15 cellular contexts compared by ENCODE assay signal in genomic region chr16:5000573-5001001, GRCh38. TPM values are rescaled to one million over a fixed set of nuclear protein-coding genes. Genes with fewer than 3 reads are reported as not detected.
DNase-seq lines count a peak whose midpoint lies in the region; ATAC-seq and TF ChIP-seq lines count a peak whose summit lies in the region.
"Had no signal": no experiment of that assay in that cellular context is flagged by ENCODE, and none has a peak within 500 bp of the region (broad histone marks: within the 10 kb centered on the region; RNA-seq: fewer than 3 reads in every experiment).

No MANE protein-coding gene starts in this region.

- intact Hi-C loops in lower lobe of right lung (cut with DNase I) (no loop called here), spleen (cut with DNase I; ENCODE audit: low total_unique reads) (no loop called here), left ventricle myocardium superior (cut with micrococcal nuclease) (no loop called here), posterior vena cava (cut with DNase I) (no loop called here)

- TF ChIP-seq POLR2A in spleen (IDR thresholded peaks at IDR 0.05) = no peak

- peak overlapping the region; percentile 24 to 72 (median 49); a peak in 15 of 22 replicates for H3K4me2 ChIP-seq in BLaER1 treated with 17β-estradiol and CSF1 and Interleukin-3, amounts not matched to agents 10 nM and 100 nM

- no peak overlapping the region for H3K4me3 Mint-ChIP-seq in chondrocyte (ENCODE audit: unreplicated experiment)
- H3K4me3 Mint-ChIP-seq: CD4-positive, alpha-beta memory T cell had no signal

- WGBS in spleen, 5 donors = 84 to 91% (median 90%) methylated on average over 19 of the region's 19 CpGs

- peaks cover 14 to 22% (median 16%) of the 10 kb centered on the region in 10 experiments; a peak in 17 of 20 replicates for H3K4me1 ChIP-seq in BLaER1 treated with 17β-estradiol and CSF1 and Interleukin-3, amounts not matched to agents 10 nM and 100 nM
- H3K4me1 ChIP-seq in lower lobe of right lung = no peaks in the 10 kb centered on the region
- no peaks in the 10 kb centered on the region for H3K4me1 ChIP-seq in spleen

- no peaks in the 10 kb centered on the region for H3K9me3 ChIP-seq in BLaER1 treated with 17β-estradiol and CSF1 and Interleukin-3, amounts not matched to agents 10 nM and 100 nM (replicated peaks in 1 of 11)
- H3K9me3 ChIP-seq in lower lobe of right lung (no peaks in the 10 kb centered on the region), spleen (no peaks in the 10 kb centered on the region)

- H3K4me1 Mint-ChIP-seq in chondrocyte (ENCODE audit: low read depth) = no peaks in the 10 kb centered on the region
- H3K4me1 Mint-ChIP-seq: CD4-positive, alpha-beta memory T cell had no signal

- peaks cover 20% of the 10 kb centered on the region for H3K27me3 Mint-ChIP-seq in chondrocyte (ENCODE audit: low read depth)

- DNase-seq in chondrocyte (ENCODE audit: low spot score) = peak; percentile 80
- DNase-seq in lower lobe of right lung = peak; percentile 30
- DNase-seq in spleen = peak; percentile 41
- DNase-seq in left ventricle myocardium superior = no peak
- DNase-seq in SIG-M5 (lab: John Stamatoyannopoulos, UW) = no peak
- no peak for DNase-seq in posterior vena cava (ENCODE audit: low spot score)
- no peak for DNase-seq in DMS153 treated with DMSO at 0.1 percent for 48 hours (lab: John Stamatoyannopoulos, UW; ENCODE audit: unreplicated experiment)
- DNase-seq: ACHN; CD4-positive, alpha-beta memory T cell; DMS79 treated with DMSO at 0.1 percent for 48 hours; EL; IMR-90 had no signal

- H3K36me3 Mint-ChIP-seq in chondrocyte (ENCODE audit: low read depth) = no peaks in the 10 kb centered on the region
- H3K36me3 Mint-ChIP-seq: CD4-positive, alpha-beta memory T cell had no signal

- no peak overlapping the region for H3K4me3 ChIP-seq in BLaER1 treated with 17β-estradiol and CSF1 and Interleukin-3, amounts not matched to agents 10 nM and 100 nM
- no peak overlapping the region for H3K4me3 ChIP-seq in lower lobe of right lung
- H3K4me3 ChIP-seq in spleen = no peak overlapping the region

- TF ChIP-seq CTCF in chondrocyte (IDR thresholded peaks at IDR 0.05) (no peak), lower lobe of right lung (IDR thresholded peaks at IDR 0.05) (no peak), spleen (IDR thresholded peaks at IDR 0.05 in 8 of 11, conservative IDR thresholded peaks at IDR 0.05 in 3 of 11) (no peak)

- ATAC-seq in lower lobe of right lung (no peak), left ventricle myocardium superior (no peak)

- H3K9ac ChIP-seq in BLaER1 treated with 17β-estradiol and CSF1 and Interleukin-3, amounts not matched to agents 10 nM and 100 nM = no peak overlapping the region

- no peaks in the 10 kb centered on the region for H3K27me3 ChIP-seq in BLaER1 treated with 17β-estradiol and CSF1 and Interleukin-3, amounts not matched to agents 10 nM and 100 nM
- H3K27me3 ChIP-seq in lower lobe of right lung (ENCODE audit: low read depth) = peaks cover 4% of the 10 kb centered on the region
- H3K27me3 ChIP-seq in spleen (replicated peaks in 1 of 7) = peaks cover 0 to 42% (median 0%) of the 10 kb centered on the region in 7 donors

- H3K27ac ChIP-seq in BLaER1 treated with 17β-estradiol and CSF1 and Interleukin-3, amounts not matched to agents 10 nM and 100 nM = no peak overlapping the region
- no peak overlapping the region for H3K27ac ChIP-seq in lower lobe of right lung
- H3K27ac ChIP-seq in spleen = no peak overlapping the region
- H3K27ac ChIP-seq: C4-2B had no signal

- no peaks in the 10 kb centered on the region for H4K20me1 ChIP-seq in BLaER1 treated with 17β-estradiol and CSF1 and Interleukin-3, amounts not matched to agents 10 nM and 100 nM

- no peaks in the 10 kb centered on the region for H3K9me3 Mint-ChIP-seq in chondrocyte (ENCODE audit: low read depth)

- peak overlapping the region; percentile 12 for H3K27ac Mint-ChIP-seq in chondrocyte (ENCODE audit: unreplicated experiment)
- H3K27ac Mint-ChIP-seq: CD4-positive, alpha-beta memory T cell had no signal

- H3K36me3 ChIP-seq in BLaER1 treated with 17β-estradiol and CSF1 and Interleukin-3, amounts not matched to agents 10 nM and 100 nM = no peaks in the 10 kb centered on the region
- no peaks in the 10 kb centered on the region for H3K36me3 ChIP-seq in lower lobe of right lung
- H3K36me3 ChIP-seq in spleen = no peaks in the 10 kb centered on the region

RNA-seq across cellular contexts. Expression of gene NAGPA, which starts 33.1 kb away (rescaled TPM):
- total RNA-seq in chondrocyte = 10.1 to 11.8 TPM (median 11.3 TPM) in 3 replicates
- total RNA-seq in lower lobe of right lung = 24.1 TPM
- 10 to 100 TPM; 16.2 to 41.8 (median 25.4) TPM for total RNA-seq in spleen
- 10 to 100 TPM; 11.8 to 17.7 (median 14.8) TPM for polyA plus RNA-seq in spleen
- total RNA-seq in left ventricle myocardium superior = 6.1 TPM
- total RNA-seq in posterior vena cava = 1 to 10 TPM; 5.9 to 6.3 TPM

RNA-seq across cellular contexts. Expression of gene SEC14L5, which starts 42.5 kb away (rescaled TPM):
- total RNA-seq in chondrocyte = not detected in 3 replicates
- total RNA-seq in lower lobe of right lung = 0.41 TPM
- total RNA-seq in spleen = under 1 TPM in 6 of 7 donors, not detected in 1; 0.13 to 0.94 (median 0.60) TPM
- under 1 TPM; 0.06 to 0.26 (median 0.11) TPM for polyA plus RNA-seq in spleen
- total RNA-seq in left ventricle myocardium superior = 31.4 TPM
- total RNA-seq in posterior vena cava = 1 to 10 TPM in 1 of 2 donors, under 1 TPM in 1; 0.86 to 1.1 TPM
- total RNA-seq: A172; CD4-positive, alpha-beta memory T cell; IMR-90 had no signal
- polyA plus RNA-seq: CD4-positive, alpha-beta memory T cell had no signal

Comparison
In these comparisons a context has a peak if more than half of its experiments do, and no peak if none do; other contexts are left out.
1. DNase-seq: peak in chondrocyte (single experiment), lower lobe of right lung (single experiment) and spleen (single experiment); none in left ventricle myocardium superior (single experiment), SIG-M5 (single experiment), posterior vena cava (single experiment) and DMS153 treated with DMSO at 0.1 percent for 48 hours (single experiment).
2. RNA of gene SEC14L5, which starts 42.5 kb away (total RNA-seq): 31.4 TPM in left ventricle myocardium superior (single experiment); 0.86 to 1.1 TPM in posterior vena cava, 0.41 TPM in lower lobe of right lung (single experiment), 0.13 to 0.94 TPM in spleen and not detected in chondrocyte; every median in the first group is over 10 times any median in the second.